Comparison of ENCODE assay signal across 9 cellular contexts in genomic region chr10:683448-684071, GRCh38. TPM values are rescaled to one million over a fixed set of nuclear protein-coding genes. Genes with fewer than 3 reads are reported as not detected.
DNase-seq lines count a peak whose midpoint lies in the region; ATAC-seq and TF ChIP-seq lines count a peak whose summit lies in the region.
"Had no signal": no experiment of that assay in that cellular context is flagged by ENCODE, and none has a peak within 500 bp of the region (broad histone marks: within the 10 kb centered on the region; RNA-seq: fewer than 3 reads in every experiment).

No MANE protein-coding gene starts in this region.

- intact Hi-C loops in sciatic nerve (cut with DNase I) = no loop called here

- DNase-seq in EH (ENCODE audit: low read depth) (peak; percentile 99), SHP77 treated with DMSO at 0.1 percent for 48 hours (lab: John Stamatoyannopoulos, UW) (peak; percentile 76), fibroblast of the aortic adventitia (ENCODE audit: low read depth) (peak; percentile 86), sciatic nerve (ENCODE audit: low spot score) (no peak)
- DNase-seq: activated CD4-positive, alpha-beta T cell treated with anti-CD3 and anti-CD28 coated beads for 36 hours had no signal

- peak; percentile 26 for TF ChIP-seq CTCF in fibroblast of the aortic adventitia (IDR thresholded peaks at IDR 0.05; ENCODE audit: insufficient read depth, low read length)

- ATAC-seq in sciatic nerve (peak; percentile 58), GM21723 (IDR thresholded peaks at IDR 0.05; ENCODE audit: unreplicated experiment) (no peak), HG03565 (IDR thresholded peaks at IDR 0.05; ENCODE audit: unreplicated experiment) (no peak), GM21528 (IDR thresholded peaks at IDR 0.05; ENCODE audit: low FRiP score, unreplicated experiment) (no peak), GM18511 (IDR thresholded peaks at IDR 0.05; ENCODE audit: unreplicated experiment) (no peak)
- ATAC-seq: activated CD4-positive, alpha-beta T cell treated with anti-CD3 and anti-CD28 coated beads for 36 hours had no signal

- peak overlapping the region; percentile 52 for H3K4me3 ChIP-seq in fibroblast of the aortic adventitia (ENCODE audit: low read depth, low read length)

RNA-seq across cellular contexts. Expression of gene DIP2C, which starts 5.9 kb away (rescaled TPM):
- total RNA-seq in fibroblast of the aortic adventitia (ENCODE audit: low replicate concordance) (15.7 and 16.1 TPM in 2 replicates), sciatic nerve (38.7 TPM)
